In genomic region chr15:62758952-62759349, GRCh38 we compare ENCODE assay signal across 1 cellular context.
TF ChIP-seq lines count a peak whose summit lies in the region.

No MANE protein-coding gene starts in this region.

TF ChIP-seq in H1, 55 proteins besides CTCF, POLR2A, EP300 and RAD21:
- TF ChIP-seq, protein P1, sequence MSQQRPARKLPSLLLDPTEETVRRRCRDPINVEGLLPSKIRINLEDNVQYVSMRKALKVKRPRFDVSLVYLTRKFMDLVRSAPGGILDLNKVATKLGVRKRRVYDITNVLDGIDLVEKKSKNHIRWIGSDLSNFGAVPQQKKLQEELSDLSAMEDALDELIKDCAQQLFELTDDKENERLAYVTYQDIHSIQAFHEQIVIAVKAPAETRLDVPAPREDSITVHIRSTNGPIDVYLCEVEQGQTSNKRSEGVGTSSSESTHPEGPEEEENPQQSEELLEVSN (IDR thresholded peaks at IDR 0.05), result no peak
- TF ChIP-seq BRCA1 (IDR thresholded peaks at IDR 0.05; ENCODE audit: low read depth, low read length), result no peak
